Comparison of ENCODE assay signal across 19 cellular contexts in the genomic region with DNA sequence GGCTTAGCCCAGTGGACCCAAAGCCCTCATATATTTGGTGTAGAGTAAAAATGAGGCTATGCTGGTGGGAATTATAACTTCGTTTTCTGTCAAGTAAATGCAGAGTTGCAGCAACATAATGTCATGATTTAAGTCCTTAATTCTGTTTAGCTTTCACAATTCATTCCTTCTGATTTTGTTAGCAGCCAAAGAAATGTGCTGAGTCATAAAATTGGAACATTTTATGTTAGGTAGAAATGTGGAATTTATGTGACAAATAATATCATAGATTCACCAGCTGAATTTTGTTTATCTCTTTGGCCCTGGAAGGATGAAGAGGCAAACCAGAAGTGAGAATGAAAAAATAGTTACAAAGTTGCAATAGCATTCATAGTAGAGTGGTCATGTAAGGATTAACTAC.
DNase-seq lines count a peak whose midpoint lies in the region; ATAC-seq, FAIRE-seq and TF ChIP-seq lines count a peak whose summit lies in the region.
"Had no signal": no experiment of that assay in that cellular context is flagged by ENCODE, and none has a peak within 500 bp of the region (broad histone marks: within the 10 kb centered on the region; RNA-seq: fewer than 3 reads in every experiment).

No MANE protein-coding gene starts in this region.

- FAIRE-seq in urothelium cell line (lab: Jason Lieb, UNC): no peak
- FAIRE-seq: GM12892, GM18507, HTR-8/SVneo had no signal

- no peaks in the 10 kb centered on the region for H3K9me3 ChIP-seq in iPS-18a (ENCODE audit: control insufficient read depth, low read depth, low read length)
- peaks cover 0 to 2% (median 0%) of the 10 kb centered on the region in 11 donors for H3K9me3 ChIP-seq in heart right ventricle
- peaks cover 2% of the 10 kb centered on the region for H3K9me3 ChIP-seq in WERI-Rb-1 (ENCODE audit: severe bottlenecking)
- H3K9me3 ChIP-seq: BLaER1 had no signal

- H3K27me3 ChIP-seq in ACC112 (ENCODE audit: insufficient read depth, low read length) (no peaks in the 10 kb centered on the region), iPS-18a (ENCODE audit: control insufficient read depth, insufficient read depth, low read length) (no peaks in the 10 kb centered on the region), heart right ventricle (no peaks in the 10 kb centered on the region), WERI-Rb-1 (ENCODE audit: insufficient read depth, low read depth, severe bottlenecking) (no peaks in the 10 kb centered on the region)
- H3K27me3 ChIP-seq: BLaER1 had no signal

- 86 to 97% methylated on average over 1 of the region's 1 CpG for WGBS in heart right ventricle, 2 donors

- peaks cover 19% of the 10 kb centered on the region for H3K4me1 ChIP-seq in ACC112 (ENCODE audit: control insufficient read depth, insufficient read depth, low read length, unreplicated experiment)
- no peaks in the 10 kb centered on the region for H3K4me1 ChIP-seq in iPS-18a (ENCODE audit: control insufficient read depth, low read depth, low read length)
- no peaks in the 10 kb centered on the region for H3K4me1 ChIP-seq in heart right ventricle
- H3K4me1 ChIP-seq: BLaER1 had no signal

- no peak for ATAC-seq in heart right ventricle
- no peak for ATAC-seq in GM21423 (IDR thresholded peaks at IDR 0.05; ENCODE audit: unreplicated experiment)

- H3K9ac ChIP-seq in iPS-18a (ENCODE audit: low read length): no peak overlapping the region
- H3K9ac ChIP-seq: BLaER1 had no signal

- H3K27ac ChIP-seq in ACC112 (ENCODE audit: low read depth, low read length) (peak overlapping the region; percentile 35; the same call in 1 of the 2 replicates), iPS-18a (ENCODE audit: low read length) (peak overlapping the region; percentile 24), heart right ventricle (no peak overlapping the region), WERI-Rb-1 (no peak overlapping the region)
- H3K27ac ChIP-seq: BLaER1, SK-N-MC had no signal

- H2AFZ ChIP-seq in ACC112 (ENCODE audit: low read length, unreplicated experiment): peak overlapping the region; percentile 37

- no peaks in the 10 kb centered on the region for H3K36me3 ChIP-seq in ACC112 (ENCODE audit: insufficient read depth, low read length)
- H3K36me3 ChIP-seq in iPS-18a (ENCODE audit: control insufficient read depth, low read depth, low read length): no peaks in the 10 kb centered on the region
- H3K36me3 ChIP-seq in heart right ventricle: no peaks in the 10 kb centered on the region
- H3K36me3 ChIP-seq in WERI-Rb-1: no peaks in the 10 kb centered on the region
- H3K36me3 ChIP-seq: BLaER1 had no signal

- H3K79me2 ChIP-seq in ACC112 (ENCODE audit: control insufficient read depth, insufficient read depth, low read length, unreplicated experiment): no peaks in the 10 kb centered on the region

- TF ChIP-seq CTCF in heart right ventricle (IDR thresholded peaks at IDR 0.05) (no peak), WERI-Rb-1 (IDR thresholded peaks at IDR 0.05; ENCODE audit: low read depth, low read length) (no peak)

- H3K4me3 ChIP-seq in ACC112 (ENCODE audit: low read depth, low read length) (no peak overlapping the region), iPS-18a (ENCODE audit: low read length) (no peak overlapping the region), heart right ventricle (no peak overlapping the region), WERI-Rb-1 (ENCODE audit: low read depth, low read length) (no peak overlapping the region)
- H3K4me3 ChIP-seq: BLaER1, SK-N-MC had no signal

- intact Hi-C loops in heart right ventricle (cut with DNase I): no loop called here

- DNase-seq in LHCN-M2 (ENCODE audit: low read depth) (peak; percentile 44), dedifferentiated amniotic fluid mesenchymal stem cell (ENCODE audit: extremely low spot score) (peak; percentile 30), heart right ventricle (no peak), urothelium cell line (ENCODE audit: low spot score) (no peak), WERI-Rb-1 (no peak)
- DNase-seq: CD4-positive, alpha-beta memory T cell; H7; NCI-H187 treated with DMSO at 0.1 percent for 48 hours; NCI-H2227 treated with DMSO at 0.1 percent for 48 hours; NCI-H510A treated with DMSO at 0.1 percent for 48 hours; SHP77 had no signal

Comparison
In these comparisons a context has a peak if more than half of its experiments do, and no peak if none do; other contexts are left out.
1. H3K27ac ChIP-seq: peak in ACC112 (single experiment) and iPS-18a (single experiment); none in heart right ventricle (0 of 10) and WERI-Rb-1 (single experiment).
2. DNase-seq: peak in LHCN-M2 (single experiment) and dedifferentiated amniotic fluid mesenchymal stem cell (single experiment); none in heart right ventricle (0 of 2), urothelium cell line (single experiment) and WERI-Rb-1 (single experiment).